19 cellular contexts compared by ENCODE assay signal in genomic region chr5:88661870-88662207, GRCh38.
DNase-seq lines count a peak whose midpoint lies in the region; ATAC-seq, FAIRE-seq and TF ChIP-seq lines count a peak whose summit lies in the region.
"Had no signal": no experiment of that assay in that cellular context is flagged by ENCODE, and none has a peak within 500 bp of the region (broad histone marks: within the 10 kb centered on the region; RNA-seq: fewer than 3 reads in every experiment).

No MANE protein-coding gene starts in this region.

- H3K27ac ChIP-seq in GM23338 (ENCODE audit: low read depth) (no peak overlapping the region), MM.1S (ENCODE audit: low read length) (peak overlapping the region; percentile 98), astrocyte (ENCODE audit: low read depth, low read length) (peak overlapping the region; percentile 78)
- H3K27ac ChIP-seq: BLaER1 treated with 17β-estradiol and CSF1 and Interleukin-3, amounts not matched to agents 10 nM and 100 nM; HL-60; upper lobe of left lung had no signal

- no peaks in the 10 kb centered on the region for H3K9me3 ChIP-seq in MM.1S (replicated peaks; ENCODE audit: insufficient read depth, low read length)
- H3K9me3 ChIP-seq in astrocyte (ENCODE audit: insufficient read depth, low read depth, low read length) = no peaks in the 10 kb centered on the region
- H3K9me3 ChIP-seq: upper lobe of left lung had no signal

- H3K9me2 ChIP-seq in GM23338 (ENCODE audit: insufficient read depth) (no peaks in the 10 kb centered on the region), MM.1S (replicated peaks; ENCODE audit: insufficient read depth, low read length) (no peaks in the 10 kb centered on the region)

- no peaks in the 10 kb centered on the region for H3K79me2 ChIP-seq in GM23338 (replicated peaks; ENCODE audit: insufficient read depth)
- H3K79me2 ChIP-seq in MM.1S (ENCODE audit: low read length) = peaks cover 21% of the 10 kb centered on the region
- H3K79me2 ChIP-seq in astrocyte (ENCODE audit: insufficient read depth, low read length) = peaks cover 51% of the 10 kb centered on the region

- no peak overlapping the region for H3K27ac Mint-ChIP-seq in GM23338
- H3K27ac Mint-ChIP-seq in astrocyte (ENCODE audit: unreplicated experiment) = no peak overlapping the region
- no peak overlapping the region for H3K27ac Mint-ChIP-seq in nephron
- H3K27ac Mint-ChIP-seq: activated CD8-positive, alpha-beta T cell treated with anti-CD3 and anti-CD28 coated beads, Interleukin-2, amount 10 ng/mL, durations not matched to agents 7 days and 5 days; stimulated activated memory B cell treated with anti-CD40 and anti-IgM and Interleukin-4, amounts not matched to agents 10 μg/mL and 1 μg/mL and 100 μg/mL, for 72 hours had no signal

- H4K20me1 ChIP-seq in GM23338 (replicated peaks; ENCODE audit: insufficient read depth) (no peaks in the 10 kb centered on the region), MM.1S (ENCODE audit: insufficient read depth, low read length) (no peaks in the 10 kb centered on the region), astrocyte (ENCODE audit: insufficient read depth, low read length) (no peaks in the 10 kb centered on the region)

- FAIRE-seq in astrocyte (lab: Jason Lieb, UNC) = no peak
- FAIRE-seq: RCC 7860 had no signal

- H3K4me3 Mint-ChIP-seq in GM23338 (peak overlapping the region; percentile 64; the same call in 2 of the 3 replicates), astrocyte (ENCODE audit: unreplicated experiment) (peak overlapping the region; percentile 83), nephron (peak overlapping the region in 2 of 3 experiments; percentile 74 to 83)

- H3K27me3 Mint-ChIP-seq in GM23338 (ENCODE audit: insufficient read depth, low read depth, poor library complexity) = peaks cover 85% of the 10 kb centered on the region
- peaks cover 6% of the 10 kb centered on the region for H3K27me3 Mint-ChIP-seq in astrocyte (ENCODE audit: low read depth, unreplicated experiment)
- H3K27me3 Mint-ChIP-seq in nephron (ENCODE audit: low read depth) = peaks cover 96% of the 10 kb centered on the region

- TF ChIP-seq CTCF in GM23338 (conservative IDR thresholded peaks at IDR 0.05; ENCODE audit: low read depth in 2 of 2) (no peak), MM.1S (IDR thresholded peaks at IDR 0.05; ENCODE audit: low read length) (peak; percentile 28), astrocyte (IDR thresholded peaks at IDR 0.05; ENCODE audit: insufficient read depth, low read depth, low read length) (no peak), nephron (IDR thresholded peaks at IDR 0.05; ENCODE audit: unreplicated experiment in 3 of 3) (no peak)

- H3K36me3 Mint-ChIP-seq in GM23338 (ENCODE audit: low read depth) = no peaks in the 10 kb centered on the region; the same call in 2 of the 3 replicates
- H3K36me3 Mint-ChIP-seq in astrocyte (ENCODE audit: low read depth, unreplicated experiment) = no peaks in the 10 kb centered on the region
- no peaks in the 10 kb centered on the region for H3K36me3 Mint-ChIP-seq in nephron (ENCODE audit: low read depth)
- H3K36me3 Mint-ChIP-seq: stimulated activated memory B cell treated with anti-CD40 and anti-IgM and Interleukin-4, amounts not matched to agents 10 μg/mL and 1 μg/mL and 100 μg/mL, for 72 hours had no signal

- no peak for DNase-seq in GM23338 (ENCODE audit: low spot score)
- peak; percentile 38 for DNase-seq in MM.1S
- no peak for DNase-seq in astrocyte (ENCODE audit: low read depth)
- no peak for DNase-seq in foreskin melanocyte
- DNase-seq in Kasumi-1 (lab: John Stamatoyannopoulos, UW) = no peak
- DNase-seq in NCI-H82 treated with DMSO at 0.1 percent for 48 hours (lab: John Stamatoyannopoulos, UW; ENCODE audit: unreplicated experiment) = no peak
- DNase-seq: activated CD8-positive, alpha-beta T cell treated with anti-CD3 and anti-CD28 coated beads, Interleukin-2, amount 10 ng/mL, durations not matched to agents 7 days and 5 days; activated T-cell treated with anti-CD3 and anti-CD28 coated beads, Interleukin-2, amount 50 U/mL, for 72 hours; NCI-H1694; NCI-H446 treated with DMSO at 0.1 percent for 48 hours; stimulated activated CD4-positive, alpha-beta T cell treated with anti-CD3 and anti-CD28 coated beads, Interleukin-12 subunit alpha, Interleukin-12 subunit beta, amount 100 ng/mL, for 4 hours; upper lobe of left lung had no signal

- H3K36me3 ChIP-seq in GM23338 (ENCODE audit: insufficient read depth) (no peaks in the 10 kb centered on the region), MM.1S (replicated peaks; ENCODE audit: insufficient read depth, low read length) (no peaks in the 10 kb centered on the region), astrocyte (ENCODE audit: insufficient read depth, low read length) (no peaks in the 10 kb centered on the region)
- H3K36me3 ChIP-seq: BLaER1 treated with 17β-estradiol and CSF1 and Interleukin-3, amounts not matched to agents 10 nM and 100 nM; upper lobe of left lung had no signal

- H3K4me2 ChIP-seq in GM23338 = peak overlapping the region; percentile 74
- peak overlapping the region; percentile 91 for H3K4me2 ChIP-seq in MM.1S (ENCODE audit: low read depth, low read length)
- peak overlapping the region; percentile 87 for H3K4me2 ChIP-seq in astrocyte (ENCODE audit: low read length)

- H3K4me1 Mint-ChIP-seq in GM23338 = peaks cover 63% of the 10 kb centered on the region
- peaks cover 10% of the 10 kb centered on the region for H3K4me1 Mint-ChIP-seq in astrocyte (ENCODE audit: low read depth, unreplicated experiment)
- H3K4me1 Mint-ChIP-seq in nephron = peaks cover 15% of the 10 kb centered on the region

- H3K9me3 Mint-ChIP-seq in GM23338 (no peaks in the 10 kb centered on the region), astrocyte (ENCODE audit: unreplicated experiment) (no peaks in the 10 kb centered on the region), nephron (no peaks in the 10 kb centered on the region)
- H3K9me3 Mint-ChIP-seq: activated T-cell treated with anti-CD3 and anti-CD28 coated beads, Interleukin-2, amount 50 U/mL, for 72 hours; central memory CD8-positive, alpha-beta T cell; stimulated activated memory B cell treated with anti-CD40 and anti-IgM and Interleukin-4, amounts not matched to agents 10 μg/mL and 1 μg/mL and 100 μg/mL, for 72 hours had no signal

- H3K9ac ChIP-seq in MM.1S (ENCODE audit: low read length) (peak overlapping the region; percentile 86), astrocyte (ENCODE audit: low read length) (peak overlapping the region; percentile 75)

- ATAC-seq in GM23338 (no peak), GM18870 (IDR thresholded peaks at IDR 0.05; ENCODE audit: unreplicated experiment) (no peak)
- ATAC-seq: stimulated activated memory B cell treated with anti-CD40 and anti-IgM and Interleukin-4, amounts not matched to agents 10 μg/mL and 1 μg/mL and 100 μg/mL, for 72 hours had no signal

- H2AFZ ChIP-seq in GM23338 = no peak overlapping the region
- peak overlapping the region; percentile 73 for H2AFZ ChIP-seq in MM.1S (ENCODE audit: low read length)
- no peak overlapping the region for H2AFZ ChIP-seq in astrocyte (ENCODE audit: low read depth, low read length)

- peak overlapping the region; percentile 48; the same call in 1 of the 2 replicates for H3K4me3 ChIP-seq in GM23338
- peak overlapping the region; percentile 80 for H3K4me3 ChIP-seq in MM.1S (ENCODE audit: low read length)
- peak overlapping the region; percentile 67 for H3K4me3 ChIP-seq in astrocyte (ENCODE audit: insufficient read depth, low read depth, low read length)

- H3K4me1 ChIP-seq in GM23338 (ENCODE audit: insufficient read depth) (peaks cover 65% of the 10 kb centered on the region), MM.1S (ENCODE audit: low read length) (peaks cover 30% of the 10 kb centered on the region), astrocyte (ENCODE audit: insufficient read depth, low read length) (peaks cover 34% of the 10 kb centered on the region)

- H3K27me3 ChIP-seq in GM23338 (ENCODE audit: insufficient read depth) (peaks cover 89% of the 10 kb centered on the region), MM.1S (replicated peaks; ENCODE audit: insufficient read depth, low read length) (no peaks in the 10 kb centered on the region), astrocyte (ENCODE audit: insufficient read depth, low read length) (no peaks in the 10 kb centered on the region)

- H3F3A ChIP-seq in GM23338 (replicated peaks; ENCODE audit: low read depth) (peaks cover 14% of the 10 kb centered on the region), MM.1S (ENCODE audit: insufficient read depth, low read length) (peaks cover 39% of the 10 kb centered on the region)

TF ChIP-seq in GM23338, 12 proteins besides CTCF, POLR2A, EP300 and RAD21 (continues in another document):
- TF ChIP-seq NANOG (IDR thresholded peaks at IDR 0.05; ENCODE audit: borderline replicate concordance) (no peak), POLR2AphosphoS5 (IDR thresholded peaks at IDR 0.05; ENCODE audit: low read depth) (no peak), STAT1 (IDR thresholded peaks at IDR 0.05; ENCODE audit: unreplicated experiment) (no peak), ZNF331 (CRISPR knock-in tag; IDR thresholded peaks at IDR 0.05; ENCODE audit: low read depth) (no peak)
- TF ChIP-seq, protein P1, sequence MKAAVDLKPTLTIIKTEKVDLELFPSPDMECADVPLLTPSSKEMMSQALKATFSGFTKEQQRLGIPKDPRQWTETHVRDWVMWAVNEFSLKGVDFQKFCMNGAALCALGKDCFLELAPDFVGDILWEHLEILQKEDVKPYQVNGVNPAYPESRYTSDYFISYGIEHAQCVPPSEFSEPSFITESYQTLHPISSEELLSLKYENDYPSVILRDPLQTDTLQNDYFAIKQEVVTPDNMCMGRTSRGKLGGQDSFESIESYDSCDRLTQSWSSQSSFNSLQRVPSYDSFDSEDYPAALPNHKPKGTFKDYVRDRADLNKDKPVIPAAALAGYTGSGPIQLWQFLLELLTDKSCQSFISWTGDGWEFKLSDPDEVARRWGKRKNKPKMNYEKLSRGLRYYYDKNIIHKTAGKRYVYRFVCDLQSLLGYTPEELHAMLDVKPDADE (IDR thresholded peaks at IDR 0.05) = no peak
